ENCODE assay signal across 23 cellular contexts in genomic region chr9:36837431-36838405, GRCh38.
DNase-seq lines count a peak whose midpoint lies in the region; ATAC-seq, FAIRE-seq and TF ChIP-seq lines count a peak whose summit lies in the region.
"Had no signal": no experiment of that assay in that cellular context is flagged by ENCODE, and none has a peak within 500 bp of the region (broad histone marks: within the 10 kb centered on the region; RNA-seq: fewer than 3 reads in every experiment).

No MANE protein-coding gene starts in this region.

- TF ChIP-seq CTCF in endothelial cell (IDR thresholded peaks at IDR 0.05; ENCODE audit: unreplicated experiment) = no peak
- no peak for TF ChIP-seq CTCF in neural progenitor cell (IDR thresholded peaks at IDR 0.05)
- TF ChIP-seq CTCF in suprapubic skin (IDR thresholded peaks at IDR 0.05) = no peak

- no peak overlapping the region for H3K27ac ChIP-seq in neural progenitor cell
- H3K27ac ChIP-seq in suprapubic skin = no peak overlapping the region
- H3K27ac ChIP-seq: C4-2B, SJSA1 had no signal

- no peaks in the 10 kb centered on the region for H4K20me1 ChIP-seq in neural progenitor cell (ENCODE audit: low read depth)

- no peaks in the 10 kb centered on the region for H3K9me3 Mint-ChIP-seq in activated naive CD8-positive, alpha-beta T cell treated with anti-CD3 and anti-CD28 coated beads, Interleukin-2, amount 50 U/mL, for 24 hours
- H3K9me3 Mint-ChIP-seq in activated naive CD8-positive, alpha-beta T cell treated with anti-CD3 and anti-CD28 coated beads for 36 hours = no peaks in the 10 kb centered on the region
- no peaks in the 10 kb centered on the region for H3K9me3 Mint-ChIP-seq in endothelial cell (ENCODE audit: unreplicated experiment)
- H3K9me3 Mint-ChIP-seq in neural progenitor cell = no peaks in the 10 kb centered on the region
- H3K9me3 Mint-ChIP-seq: CD8-positive, alpha-beta memory T cell had no signal

- intact Hi-C loops in cardiac septum (cut with DNase I) = no loop called here

- DNase-seq in activated naive CD8-positive, alpha-beta T cell treated with anti-CD3 and anti-CD28 coated beads, Interleukin-2, amount 50 U/mL, for 24 hours = no peak
- DNase-seq in activated naive CD8-positive, alpha-beta T cell treated with anti-CD3 and anti-CD28 coated beads for 36 hours = no peak
- DNase-seq in endothelial cell (ENCODE audit: low spot score) (no peak), neural progenitor cell (ENCODE audit: low spot score) (no peak), urothelium cell line (ENCODE audit: low spot score) (no peak), suprapubic skin (ENCODE audit: low spot score in 2 of 2) (no peak), pons (ENCODE audit: low spot score) (no peak), cardiac septum (ENCODE audit: low spot score) (no peak)
- DNase-seq: 8988T; CD8-positive, alpha-beta memory T cell; IMR-90; NCI-H1105; NCI-H146; NCI-H2029; NCI-H2171 treated with DMSO at 0.1 percent for 48 hours; NCI-H446 treated with DMSO at 0.1 percent for 48 hours; NCI-H526 treated with DMSO at 0.1 percent for 48 hours had no signal

- ATAC-seq in activated naive CD8-positive, alpha-beta T cell treated with anti-CD3 and anti-CD28 coated beads, Interleukin-2, amount 50 U/mL, for 24 hours = no peak
- ATAC-seq: Right ventricle myocardium inferior had no signal

- 84% methylated on average over 14 of the region's 17 CpGs for WGBS in suprapubic skin

- FAIRE-seq in urothelium cell line (lab: Jason Lieb, UNC) = peak; percentile 48
- FAIRE-seq: G401.6, GM18507, GM19239 had no signal

- H3K27me3 ChIP-seq in neural progenitor cell = no peaks in the 10 kb centered on the region
- H3K27me3 ChIP-seq in suprapubic skin = no peaks in the 10 kb centered on the region

- H3K36me3 Mint-ChIP-seq in activated naive CD8-positive, alpha-beta T cell treated with anti-CD3 and anti-CD28 coated beads, Interleukin-2, amount 50 U/mL, for 24 hours (ENCODE audit: low read depth) = no peaks in the 10 kb centered on the region
- no peaks in the 10 kb centered on the region for H3K36me3 Mint-ChIP-seq in activated naive CD8-positive, alpha-beta T cell treated with anti-CD3 and anti-CD28 coated beads for 36 hours
- H3K36me3 Mint-ChIP-seq in endothelial cell (ENCODE audit: low read depth, unreplicated experiment) (peaks cover 3% of the 10 kb centered on the region), neural progenitor cell (no peaks in the 10 kb centered on the region)
- H3K36me3 Mint-ChIP-seq: CD8-positive, alpha-beta memory T cell had no signal

- TF ChIP-seq POLR2A in suprapubic skin (IDR thresholded peaks at IDR 0.05) = no peak

- H3K9ac ChIP-seq in neural progenitor cell = no peak overlapping the region

- H3K9me3 ChIP-seq in neural progenitor cell (ENCODE audit: low read depth) = no peaks in the 10 kb centered on the region
- H3K9me3 ChIP-seq in suprapubic skin = no peaks in the 10 kb centered on the region
- H3K9me3 ChIP-seq: SJSA1 had no signal

- H3K36me3 ChIP-seq in neural progenitor cell (no peaks in the 10 kb centered on the region), suprapubic skin (no peaks in the 10 kb centered on the region)
- H3K36me3 ChIP-seq: SJSA1 had no signal

- H3K27me3 Mint-ChIP-seq in activated naive CD8-positive, alpha-beta T cell treated with anti-CD3 and anti-CD28 coated beads, Interleukin-2, amount 50 U/mL, for 24 hours = peaks cover 2% of the 10 kb centered on the region
- H3K27me3 Mint-ChIP-seq in activated naive CD8-positive, alpha-beta T cell treated with anti-CD3 and anti-CD28 coated beads for 36 hours = no peaks in the 10 kb centered on the region
- peaks cover 7% of the 10 kb centered on the region for H3K27me3 Mint-ChIP-seq in endothelial cell (ENCODE audit: unreplicated experiment)
- H3K27me3 Mint-ChIP-seq in neural progenitor cell (ENCODE audit: insufficient read depth, low read depth) = peaks cover 11% of the 10 kb centered on the region

- H3K4me1 Mint-ChIP-seq in activated naive CD8-positive, alpha-beta T cell treated with anti-CD3 and anti-CD28 coated beads, Interleukin-2, amount 50 U/mL, for 24 hours = no peaks in the 10 kb centered on the region
- no peaks in the 10 kb centered on the region for H3K4me1 Mint-ChIP-seq in activated naive CD8-positive, alpha-beta T cell treated with anti-CD3 and anti-CD28 coated beads for 36 hours
- peaks cover 7% of the 10 kb centered on the region for H3K4me1 Mint-ChIP-seq in endothelial cell (ENCODE audit: unreplicated experiment)
- peaks cover 37% of the 10 kb centered on the region for H3K4me1 Mint-ChIP-seq in neural progenitor cell
- H3K4me1 Mint-ChIP-seq: CD8-positive, alpha-beta memory T cell had no signal

- peaks cover 7% of the 10 kb centered on the region for H3F3A ChIP-seq in neural progenitor cell (ENCODE audit: low read depth)

- no peak for TF ChIP-seq EP300 in suprapubic skin (IDR thresholded peaks at IDR 0.05)

- H3K4me3 ChIP-seq in neural progenitor cell (no peak overlapping the region), suprapubic skin (no peak overlapping the region)
- H3K4me3 ChIP-seq: SJSA1 had no signal

- peak overlapping the region; percentile 77 for H3K27ac Mint-ChIP-seq in activated naive CD8-positive, alpha-beta T cell treated with anti-CD3 and anti-CD28 coated beads, Interleukin-2, amount 50 U/mL, for 24 hours
- H3K27ac Mint-ChIP-seq in activated naive CD8-positive, alpha-beta T cell treated with anti-CD3 and anti-CD28 coated beads for 36 hours = no peak overlapping the region
- no peak overlapping the region for H3K27ac Mint-ChIP-seq in endothelial cell (ENCODE audit: unreplicated experiment)
- peak overlapping the region; percentile 54 for H3K27ac Mint-ChIP-seq in neural progenitor cell

- no peak overlapping the region for H2AFZ ChIP-seq in neural progenitor cell (replicated peaks)

- H3K4me3 Mint-ChIP-seq in activated naive CD8-positive, alpha-beta T cell treated with anti-CD3 and anti-CD28 coated beads, Interleukin-2, amount 50 U/mL, for 24 hours = no peak overlapping the region
- no peak overlapping the region for H3K4me3 Mint-ChIP-seq in activated naive CD8-positive, alpha-beta T cell treated with anti-CD3 and anti-CD28 coated beads for 36 hours
- peak overlapping the region; percentile 47 for H3K4me3 Mint-ChIP-seq in endothelial cell (ENCODE audit: unreplicated experiment)
- no peak overlapping the region for H3K4me3 Mint-ChIP-seq in neural progenitor cell
- H3K4me3 Mint-ChIP-seq: CD8-positive, alpha-beta memory T cell had no signal

- H3K4me1 ChIP-seq in neural progenitor cell (peaks cover 24% of the 10 kb centered on the region), suprapubic skin (no peaks in the 10 kb centered on the region)
- H3K4me1 ChIP-seq: SJSA1 had no signal

- H3K79me2 ChIP-seq in neural progenitor cell (ENCODE audit: low read depth) = no peaks in the 10 kb centered on the region

- no peak overlapping the region for H3K4me2 ChIP-seq in neural progenitor cell

Comparison
In these comparisons a context has a peak if more than half of its experiments do, and no peak if none do; other contexts are left out.
1. H3K27ac Mint-ChIP-seq: peak in activated naive CD8-positive, alpha-beta T cell treated with anti-CD3 and anti-CD28 coated beads, Interleukin-2, amount 50 U/mL, for 24 hours (single experiment) and neural progenitor cell (single experiment); none in activated naive CD8-positive, alpha-beta T cell treated with anti-CD3 and anti-CD28 coated beads for 36 hours (single experiment) and endothelial cell (single experiment).